ENCODE assay signal across 8 cellular contexts in genomic region chr2:189661148-189661956, GRCh38. TPM values are rescaled to one million over a fixed set of nuclear protein-coding genes. Genes with fewer than 3 reads are reported as not detected.
DNase-seq lines count a peak whose midpoint lies in the region; ATAC-seq and TF ChIP-seq lines count a peak whose summit lies in the region.

TSS of gene ASNSD1 (plus strand) at chr2:189661459. CDS start at chr2:189666133, 4,674 bp downstream.

- DNase-seq in CD1c-positive myeloid dendritic cell (ENCODE audit: extremely low spot score) = peak; percentile 100
- DNase-seq in NCI-H69 (lab: John Stamatoyannopoulos, UW) = peak; percentile 97
- DNase-seq in activated CD4-positive, alpha-beta T cell treated with anti-CD3 and anti-CD28 coated beads, Interleukin-2, amount 50 U/mL, for 1 hour = peak; percentile 98
- peak; percentile 99 for DNase-seq in dermis blood vessel endothelial cell
- DNase-seq in left lung = peak; percentile 99
- DNase-seq in stimulated activated CD4-positive, alpha-beta T cell treated with anti-CD3 and anti-CD28 coated beads, Interleukin-2, amount 100 ng/mL, for 48 hours = peak; percentile 96 to 97

- peak within 1 kb of the TSS; percentile 67 to 93 for H3K4me3 ChIP-seq in left lung

- H3K4me1 ChIP-seq in left lung = peaks cover 0 to 52% of the 10 kb centered on the region in 2 donors

- ATAC-seq in GM19351 (IDR thresholded peaks at IDR 0.05; ENCODE audit: unreplicated experiment) (peak; percentile 90), HG03521 (IDR thresholded peaks at IDR 0.05; ENCODE audit: unreplicated experiment) (peak; percentile 95), left lung (peak; percentile 95)

- H3K27me3 ChIP-seq in left lung = no peaks in the 10 kb centered on the region

- no peaks in the 10 kb centered on the region for H3K9me3 ChIP-seq in left lung

- peak within 1 kb of the TSS; percentile 80 to 90 for H3K27ac ChIP-seq in left lung

- peak; percentile 86 to 89 for TF ChIP-seq CTCF in left lung (IDR thresholded peaks at IDR 0.05)

- peaks cover 0 to 4% of the 10 kb centered on the region in 2 donors for H3K36me3 ChIP-seq in left lung

- intact Hi-C loops in left lung (cut with DNase I) = no loop called here

RNA-seq across cellular contexts. Expression of gene ASNSD1, which starts in this region (rescaled TPM):
- total RNA-seq in dermis blood vessel endothelial cell = 73.2 and 75.4 TPM in 2 replicates
- total RNA-seq in left lung = 10 to 100 TPM; 34.1 to 37.0 TPM

Comparison
In these comparisons a context has a peak if more than half of its experiments do, and no peak if none do; other contexts are left out.
1. Peak in every context shown above with its lines: DNase-seq, ATAC-seq, H3K4me3 ChIP-seq and H3K27ac ChIP-seq.